41 cellular contexts compared by ENCODE assay signal in genomic region chr15:43299884-43300283, GRCh38. TPM values are rescaled to one million over a fixed set of nuclear protein-coding genes. Genes with fewer than 3 reads are reported as not detected.
"Had no signal": no experiment of that assay in that cellular context is flagged by ENCODE, and none has a peak within 500 bp of the region (broad histone marks: within the 10 kb centered on the region; RNA-seq: fewer than 3 reads in every experiment).

No MANE protein-coding gene starts in this region.

- H3K27me3 ChIP-seq: ascending aorta, breast epithelium had no signal

- H3K27ac Mint-ChIP-seq: activated naive CD4-positive, alpha-beta T cell treated with anti-CD3 and anti-CD28 coated beads for 36 hours; activated naive CD4-positive, alpha-beta T cell treated with anti-CD3 and anti-CD28 coated beads, Interleukin-2, amount 10 ng/mL, durations not matched to agents 7 days and 5 days; activated naive CD4-positive, alpha-beta T cell treated with anti-CD3 and anti-CD28 coated beads, Interleukin-2, amount 50 U/mL, for 24 hours; activated naive CD4-positive, alpha-beta T cell treated with anti-CD3 and anti-CD28 coated beads, Interleukin-2, amount 50 U/mL, for 72 hours; activated naive CD8-positive, alpha-beta T cell; activated naive CD8-positive, alpha-beta T cell treated with anti-CD3 and anti-CD28 coated beads for 36 hours; activated naive CD8-positive, alpha-beta T cell treated with anti-CD3 and anti-CD28 coated beads, Interleukin-2, amount 10 ng/mL, durations not matched to agents 7 days and 5 days; activated naive CD8-positive, alpha-beta T cell treated with anti-CD3 and anti-CD28 coated beads, Interleukin-2, amount 50 U/mL, for 24 hours; activated T-cell treated with anti-CD3 and anti-CD28 coated beads, Interleukin-2, amount 50 U/mL, for 24 hours; activated T-cell treated with anti-CD3 and anti-CD28 coated beads, Interleukin-2, amount 50 U/mL, for 72 hours; activated T-helper 1 cell treated with anti-CD3 and anti-CD28 coated beads, Interleukin-12 subunit alpha, Interleukin-12 subunit beta, Interleukin-2, Interleukin-4 antibody, amounts not matched to agents 30 ng/mL and 10 ng/mL and 1 ng/mL, durations not matched to agents 14 hours and 24 hours and 36 hours; activated T-helper 17 cell treated with anti-CD3 and anti-CD28 coated beads, Interleukin-2, amount 50 U/mL, for 72 hours; activated T-helper 2 cell treated with anti-CD3 and anti-CD28 coated beads, Interferon-gamma antibody, Interleukin-2, Interleukin-4, amounts not matched to agents 10 μg/mL and 5 μg/mL and 100 μg/mL, durations not matched to agents 14 hours and 24 hours and 36 hours; brain had no signal

- H3K4me3 Mint-ChIP-seq: activated naive CD4-positive, alpha-beta T cell treated with anti-CD3 and anti-CD28 coated beads for 36 hours; activated naive CD4-positive, alpha-beta T cell treated with anti-CD3 and anti-CD28 coated beads, Interleukin-2, amount 10 ng/mL, durations not matched to agents 7 days and 5 days; activated naive CD4-positive, alpha-beta T cell treated with anti-CD3 and anti-CD28 coated beads, Interleukin-2, amount 50 U/mL, for 24 hours; activated naive CD8-positive, alpha-beta T cell; activated naive CD8-positive, alpha-beta T cell treated with anti-CD3 and anti-CD28 coated beads for 36 hours; activated naive CD8-positive, alpha-beta T cell treated with anti-CD3 and anti-CD28 coated beads, Interleukin-2, amount 10 ng/mL, durations not matched to agents 7 days and 5 days; activated naive CD8-positive, alpha-beta T cell treated with anti-CD3 and anti-CD28 coated beads, Interleukin-2, amount 50 U/mL, for 24 hours; activated T-cell treated with anti-CD3 and anti-CD28 coated beads, Interleukin-2, amount 50 U/mL, for 24 hours; activated T-cell treated with anti-CD3 and anti-CD28 coated beads, Interleukin-2, amount 50 U/mL, for 4 hours; activated T-cell treated with anti-CD3 and anti-CD28 coated beads, Interleukin-2, amount 50 U/mL, for 72 hours; activated T-helper 1 cell treated with anti-CD3 and anti-CD28 coated beads, Interleukin-12 subunit alpha, Interleukin-12 subunit beta, Interleukin-2, Interleukin-4 antibody, amounts not matched to agents 30 ng/mL and 10 ng/mL and 1 ng/mL, durations not matched to agents 14 hours and 24 hours and 36 hours; activated T-helper 17 cell treated with anti-CD3 and anti-CD28 coated beads, Interleukin-2, amount 50 U/mL, for 72 hours; brain; central memory CD8-positive, alpha-beta T cell had no signal

- DNase-seq: activated effector memory CD4-positive, alpha-beta T cell treated with anti-CD3 and anti-CD28 coated beads, Interleukin-2, amount 50 U/mL, for 16 hours; activated effector memory CD4-positive, alpha-beta T cell treated with Interleukin-2 at 50 U/mL for 16 hours; activated gamma-delta T cell; activated gamma-delta T cell treated with Interleukin-2 at 50 U/mL for 16 hours; activated naive CD4-positive, alpha-beta T cell; activated naive CD4-positive, alpha-beta T cell treated with anti-CD3 and anti-CD28 coated beads for 36 hours; activated naive CD4-positive, alpha-beta T cell treated with anti-CD3 and anti-CD28 coated beads, Interleukin-2, amount 10 ng/mL, durations not matched to agents 7 days and 5 days; activated naive CD4-positive, alpha-beta T cell treated with anti-CD3 and anti-CD28 coated beads, Interleukin-2, amount 50 U/mL, for 16 hours; activated naive CD4-positive, alpha-beta T cell treated with Interleukin-2 at 50 U/mL for 16 hours; activated naive CD8-positive, alpha-beta T cell treated with anti-CD3 and anti-CD28 coated beads for 36 hours; activated naive CD8-positive, alpha-beta T cell treated with anti-CD3 and anti-CD28 coated beads, Interleukin-2, amount 10 ng/mL, durations not matched to agents 7 days and 5 days; activated naive CD8-positive, alpha-beta T cell treated with anti-CD3 and anti-CD28 coated beads, Interleukin-2, amount 50 U/mL, for 24 hours; activated T-cell treated with anti-CD3 and anti-CD28 coated beads, Interleukin-2, amount 50 U/mL, for 1 hour; activated T-cell treated with anti-CD3 and anti-CD28 coated beads, Interleukin-2, amount 50 U/mL, for 24 hours; activated T-cell treated with anti-CD3 and anti-CD28 coated beads, Interleukin-2, amount 50 U/mL, for 4 hours; activated T-cell treated with anti-CD3 and anti-CD28 coated beads, Interleukin-2, amount 50 U/mL, for 48 hours; activated T-cell treated with anti-CD3 and anti-CD28 coated beads, Interleukin-2, amount 50 U/mL, for 72 hours; amniotic stem cell; amygdala; anterior cingulate cortex; aorta; body of pancreas; brain microvascular endothelial cell; central memory CD4-positive, alpha-beta T cell had no signal

- H3K9me3 Mint-ChIP-seq: activated naive CD4-positive, alpha-beta T cell treated with anti-CD3 and anti-CD28 coated beads for 36 hours; activated naive CD4-positive, alpha-beta T cell treated with anti-CD3 and anti-CD28 coated beads, Interleukin-2, amount 10 ng/mL, durations not matched to agents 7 days and 5 days; activated naive CD4-positive, alpha-beta T cell treated with anti-CD3 and anti-CD28 coated beads, Interleukin-2, amount 50 U/mL, for 24 hours; activated naive CD4-positive, alpha-beta T cell treated with anti-CD3 and anti-CD28 coated beads, Interleukin-2, amount 50 U/mL, for 72 hours; activated naive CD8-positive, alpha-beta T cell treated with anti-CD3 and anti-CD28 coated beads for 36 hours; activated naive CD8-positive, alpha-beta T cell treated with anti-CD3 and anti-CD28 coated beads, Interleukin-2, amount 10 ng/mL, durations not matched to agents 7 days and 5 days; activated naive CD8-positive, alpha-beta T cell treated with anti-CD3 and anti-CD28 coated beads, Interleukin-2, amount 50 U/mL, for 24 hours; activated T-cell treated with anti-CD3 and anti-CD28 coated beads, Interleukin-2, amount 50 U/mL, for 24 hours; activated T-cell treated with anti-CD3 and anti-CD28 coated beads, Interleukin-2, amount 50 U/mL, for 4 hours; activated T-cell treated with anti-CD3 and anti-CD28 coated beads, Interleukin-2, amount 50 U/mL, for 72 hours; activated T-helper 1 cell treated with anti-CD3 and anti-CD28 coated beads, Interleukin-12 subunit alpha, Interleukin-12 subunit beta, Interleukin-2, Interleukin-4 antibody, amounts not matched to agents 30 ng/mL and 10 ng/mL and 1 ng/mL, durations not matched to agents 14 hours and 24 hours and 36 hours; activated T-helper 17 cell treated with anti-CD3 and anti-CD28 coated beads, Interleukin-2, amount 50 U/mL, for 72 hours; activated T-helper 2 cell treated with anti-CD3 and anti-CD28 coated beads, Interferon-gamma antibody, Interleukin-2, Interleukin-4, amounts not matched to agents 10 μg/mL and 5 μg/mL and 100 μg/mL, durations not matched to agents 14 hours and 24 hours and 36 hours; brain; central memory CD8-positive, alpha-beta T cell had no signal

- H3K4me1 ChIP-seq: adrenal gland, ascending aorta, body of pancreas, breast epithelium had no signal

- H3K36me3 ChIP-seq: adrenal gland, ascending aorta, brain microvascular endothelial cell, breast epithelium, cardiac muscle cell had no signal

- H3K36me3 Mint-ChIP-seq: activated naive CD4-positive, alpha-beta T cell treated with anti-CD3 and anti-CD28 coated beads, Interleukin-2, amount 10 ng/mL, durations not matched to agents 7 days and 5 days; activated naive CD4-positive, alpha-beta T cell treated with anti-CD3 and anti-CD28 coated beads, Interleukin-2, amount 50 U/mL, for 24 hours; activated naive CD4-positive, alpha-beta T cell treated with anti-CD3 and anti-CD28 coated beads, Interleukin-2, amount 50 U/mL, for 72 hours; activated naive CD8-positive, alpha-beta T cell; activated naive CD8-positive, alpha-beta T cell treated with anti-CD3 and anti-CD28 coated beads for 36 hours; activated naive CD8-positive, alpha-beta T cell treated with anti-CD3 and anti-CD28 coated beads, Interleukin-2, amount 10 ng/mL, durations not matched to agents 7 days and 5 days; brain had no signal

- H3K27ac ChIP-seq: adrenal gland, ascending aorta, body of pancreas, brain microvascular endothelial cell, breast epithelium, cardiac muscle cell had no signal

- FAIRE-seq: astrocyte, bronchial epithelial cell had no signal

- ATAC-seq: activated naive CD4-positive, alpha-beta T cell treated with anti-CD3 and anti-CD28 coated beads, Interleukin-2, amount 50 U/mL, for 72 hours; activated naive CD8-positive, alpha-beta T cell treated with anti-CD3 and anti-CD28 coated beads, Interleukin-2, amount 50 U/mL, for 24 hours; activated T-cell treated with anti-CD3 and anti-CD28 coated beads, Interleukin-2, amount 50 U/mL, for 4 hours; activated T-cell treated with anti-CD3 and anti-CD28 coated beads, Interleukin-2, amount 50 U/mL, for 72 hours; activated T-helper 17 cell treated with anti-CD3 and anti-CD28 coated beads, Interleukin-2, amount 50 U/mL, for 72 hours; body of pancreas had no signal

- H3K4me3 ChIP-seq: adrenal gland, ascending aorta, body of pancreas, breast epithelium, cardiac muscle cell had no signal

- H3K9me3 ChIP-seq: adrenal gland, ascending aorta, body of pancreas, breast epithelium had no signal

- H3K4me1 Mint-ChIP-seq: activated naive CD4-positive, alpha-beta T cell treated with anti-CD3 and anti-CD28 coated beads, Interleukin-2, amount 10 ng/mL, durations not matched to agents 7 days and 5 days; activated naive CD4-positive, alpha-beta T cell treated with anti-CD3 and anti-CD28 coated beads, Interleukin-2, amount 50 U/mL, for 24 hours; activated naive CD8-positive, alpha-beta T cell treated with anti-CD3 and anti-CD28 coated beads for 36 hours; activated naive CD8-positive, alpha-beta T cell treated with anti-CD3 and anti-CD28 coated beads, Interleukin-2, amount 10 ng/mL, durations not matched to agents 7 days and 5 days; activated naive CD8-positive, alpha-beta T cell treated with anti-CD3 and anti-CD28 coated beads, Interleukin-2, amount 50 U/mL, for 24 hours; activated T-helper 17 cell treated with anti-CD3 and anti-CD28 coated beads, Interleukin-2, amount 50 U/mL, for 72 hours; brain; central memory CD8-positive, alpha-beta T cell had no signal

RNA-seq across cellular contexts. Expression of gene TGM7, which starts 2.2 kb away (rescaled TPM):
- total RNA-seq: activated naive CD4-positive, alpha-beta T cell treated with anti-CD3 and anti-CD28 coated beads for 36 hours; activated naive CD4-positive, alpha-beta T cell treated with anti-CD3 and anti-CD28 coated beads, Interleukin-2, amount 50 U/mL, for 72 hours; activated naive CD8-positive, alpha-beta T cell treated with anti-CD3 and anti-CD28 coated beads for 36 hours; activated naive CD8-positive, alpha-beta T cell treated with anti-CD3 and anti-CD28 coated beads, Interleukin-2, amount 10 ng/mL, durations not matched to agents 7 days and 5 days; activated T-cell treated with anti-CD3 and anti-CD28 coated beads, Interleukin-2, amount 50 U/mL, for 4 hours; activated T-cell treated with anti-CD3 and anti-CD28 coated beads, Interleukin-2, amount 50 U/mL, for 72 hours; activated T-helper 1 cell treated with anti-CD3 and anti-CD28 coated beads, Interleukin-12 subunit alpha, Interleukin-12 subunit beta, Interleukin-2, Interleukin-4 antibody, amounts not matched to agents 30 ng/mL and 10 ng/mL and 1 ng/mL, durations not matched to agents 14 hours and 24 hours and 36 hours; activated T-helper 17 cell treated with anti-CD3 and anti-CD28 coated beads, Interleukin-2, amount 50 U/mL, for 72 hours; activated T-helper 2 cell treated with anti-CD3 and anti-CD28 coated beads, Interferon-gamma antibody, Interleukin-2, Interleukin-4, amounts not matched to agents 10 μg/mL and 5 μg/mL and 100 μg/mL, durations not matched to agents 14 hours and 24 hours and 36 hours; adrenal gland; aorta; ascending aorta; astrocyte; body of pancreas; breast epithelium; bronchial epithelial cell; cardiac muscle cell; cardiac septum; cerebellum; chondrocyte had no signal
- polyA plus RNA-seq: adrenal gland, aorta, cardiac muscle cell had no signal

RNA-seq across cellular contexts. Expression of gene TGM5, which starts 33.2 kb away (rescaled TPM):
- total RNA-seq: activated naive CD4-positive, alpha-beta T cell treated with anti-CD3 and anti-CD28 coated beads for 36 hours; activated T-cell treated with anti-CD3 and anti-CD28 coated beads, Interleukin-2, amount 50 U/mL, for 4 hours; activated T-cell treated with anti-CD3 and anti-CD28 coated beads, Interleukin-2, amount 50 U/mL, for 72 hours; activated T-helper 1 cell treated with anti-CD3 and anti-CD28 coated beads, Interleukin-12 subunit alpha, Interleukin-12 subunit beta, Interleukin-2, Interleukin-4 antibody, amounts not matched to agents 30 ng/mL and 10 ng/mL and 1 ng/mL, durations not matched to agents 14 hours and 24 hours and 36 hours; ascending aorta; body of pancreas; cardiac muscle cell; cardiac septum; cerebellum; chondrocyte had no signal
- polyA plus RNA-seq: aorta, cardiac muscle cell had no signal
